16 cellular contexts compared by ENCODE assay signal in genomic region chr10:132624847-132625839, GRCh38.
DNase-seq lines count a peak whose midpoint lies in the region; ATAC-seq and TF ChIP-seq lines count a peak whose summit lies in the region.
"Had no signal": no experiment of that assay in that cellular context is flagged by ENCODE, and none has a peak within 500 bp of the region (broad histone marks: within the 10 kb centered on the region; RNA-seq: fewer than 3 reads in every experiment).

No MANE protein-coding gene starts in this region.

- H3K4me2 ChIP-seq in neural progenitor cell: no peak overlapping the region

- H3K9me3 ChIP-seq in neural progenitor cell (ENCODE audit: low read depth): no peaks in the 10 kb centered on the region

- no peaks in the 10 kb centered on the region for H3K36me3 ChIP-seq in neural progenitor cell
- H3K36me3 ChIP-seq: brain microvascular endothelial cell, SJSA1 had no signal

- H3F3A ChIP-seq in neural progenitor cell (ENCODE audit: low read depth): no peaks in the 10 kb centered on the region

- no peak overlapping the region for H3K4me3 ChIP-seq in neural progenitor cell
- H3K4me3 ChIP-seq: SJSA1, skin epidermis had no signal

- peaks cover 9% of the 10 kb centered on the region for H4K20me1 ChIP-seq in neural progenitor cell (ENCODE audit: low read depth)

- H2AFZ ChIP-seq in neural progenitor cell (replicated peaks): no peak overlapping the region

- ATAC-seq in Right ventricle myocardium superior (ENCODE audit: poor library complexity): no peak
- ATAC-seq in left cardiac atrium: no peak

- no peak overlapping the region for H3K27ac Mint-ChIP-seq in neural progenitor cell

- H3K27me3 Mint-ChIP-seq in neural progenitor cell (ENCODE audit: insufficient read depth, low read depth): peaks cover 8% of the 10 kb centered on the region

- H3K9me3 Mint-ChIP-seq in neural progenitor cell: peaks cover 19% of the 10 kb centered on the region

- H3K27ac ChIP-seq in neural progenitor cell: no peak overlapping the region
- H3K27ac ChIP-seq: brain microvascular endothelial cell, SJSA1 had no signal

- no peaks in the 10 kb centered on the region for H3K79me2 ChIP-seq in neural progenitor cell (ENCODE audit: low read depth)

- peaks cover 26% of the 10 kb centered on the region for H3K4me1 Mint-ChIP-seq in neural progenitor cell

- intact Hi-C loops in Right ventricle myocardium superior (cut with DNase I): no loop called here
- intact Hi-C loops in left cardiac atrium (cut with DNase I): no loop called here
- intact Hi-C loops in cardiac septum (cut with DNase I): no loop called here

- no peak overlapping the region for H3K4me3 Mint-ChIP-seq in neural progenitor cell

- no peak overlapping the region for H3K9ac ChIP-seq in neural progenitor cell

- TF ChIP-seq CTCF in neural progenitor cell (IDR thresholded peaks at IDR 0.05) (no peak), GM10266 (IDR thresholded peaks at IDR 0.05; ENCODE audit: control insufficient read depth, insufficient read depth, low read depth, missing control alignments) (no peak)

- H3K4me1 ChIP-seq in neural progenitor cell: no peaks in the 10 kb centered on the region
- H3K4me1 ChIP-seq: SJSA1 had no signal

- DNase-seq in Right ventricle myocardium superior (peak; percentile 49), left cardiac atrium (no peak), cardiac septum (ENCODE audit: low spot score) (peak; percentile 63), neural progenitor cell (ENCODE audit: low spot score) (peak; percentile 34), NCI-H2227 treated with DMSO at 0.1 percent for 48 hours (lab: John Stamatoyannopoulos, UW) (no peak), kidney tubule cell (ENCODE audit: low spot score) (no peak), NCI-H187 treated with DMSO at 0.1 percent for 48 hours (lab: John Stamatoyannopoulos, UW) (no peak), GM10266 (ENCODE audit: extremely low spot score) (no peak)
- DNase-seq: ACHN; activated T-cell treated with anti-CD3 and anti-CD28 coated beads, Interleukin-2, amount 50 U/mL, for 1 hour; brain microvascular endothelial cell; DMS53; NCI-H1105; NCI-H524 treated with DMSO at 0.1 percent for 48 hours had no signal

- no peaks in the 10 kb centered on the region for H3K27me3 ChIP-seq in neural progenitor cell
- H3K27me3 ChIP-seq: brain microvascular endothelial cell, SJSA1 had no signal

- H3K36me3 Mint-ChIP-seq in neural progenitor cell: peaks cover 7% of the 10 kb centered on the region

Comparison
In these comparisons a context has a peak if more than half of its experiments do, and no peak if none do; other contexts are left out.
1. DNase-seq: peak in Right ventricle myocardium superior (single experiment), cardiac septum (single experiment) and neural progenitor cell (single experiment); none in left cardiac atrium (single experiment), NCI-H2227 treated with DMSO at 0.1 percent for 48 hours (single experiment), kidney tubule cell (single experiment), NCI-H187 treated with DMSO at 0.1 percent for 48 hours (single experiment) and GM10266 (single experiment).